15 cellular contexts compared by ENCODE assay signal in genomic region chr5:87393331-87393730, GRCh38. TPM values are rescaled to one million over a fixed set of nuclear protein-coding genes. Genes with fewer than 3 reads are reported as not detected.
DNase-seq lines count a peak whose midpoint lies in the region; TF ChIP-seq lines count a peak whose summit lies in the region.
"Had no signal": no experiment of that assay in that cellular context is flagged by ENCODE, and none has a peak within 500 bp of the region (broad histone marks: within the 10 kb centered on the region; RNA-seq: fewer than 3 reads in every experiment).

No MANE protein-coding gene starts in this region.

- no peak for TF ChIP-seq POLR2A in suprapubic skin (IDR thresholded peaks at IDR 0.05)

- DNase-seq in HT1080 (ENCODE audit: low read depth) (peak; percentile 73), astrocyte of the hippocampus (ENCODE audit: low read depth, low spot score) (peak; percentile 55), hepatic stellate cell (ENCODE audit: low spot score) (peak; percentile 13), suprapubic skin (ENCODE audit: low spot score in 2 of 2) (no peak), NCI-H1105 (lab: John Stamatoyannopoulos, UW) (no peak), NCI-H526 (lab: John Stamatoyannopoulos, UW) (no peak), progenitor cell of endocrine pancreas (ENCODE audit: low spot score, unreplicated experiment) (no peak)
- no peak for DNase-seq in stimulated activated CD4-positive, alpha-beta T cell treated with anti-CD3 and anti-CD28 coated beads, Interleukin-4, amount 100 ng/mL, for 1 hour
- DNase-seq: activated CD8-positive, alpha-beta memory T cell treated with anti-CD3 and anti-CD28 coated beads for 24 hours; GF-D8; heart left ventricle; MM.1S; mucosa of descending colon; stimulated activated naive CD4-positive, alpha-beta T cell had no signal

- H3K9me3 ChIP-seq in suprapubic skin, result no peaks in the 10 kb centered on the region
- H3K9me3 ChIP-seq: heart left ventricle, mucosa of descending colon had no signal

- peaks cover 94% of the 10 kb centered on the region for H3K36me3 ChIP-seq in suprapubic skin

- H3K27me3 Mint-ChIP-seq in progenitor cell of endocrine pancreas, result no peaks in the 10 kb centered on the region

- H3K4me3 Mint-ChIP-seq in progenitor cell of endocrine pancreas (ENCODE audit: low read depth), result no peak overlapping the region
- H3K4me3 Mint-ChIP-seq: T-helper 1 cell treated with Interleukin-12 subunit alpha and Interleukin-12 subunit beta and Interleukin-4 antibody, amounts not matched to agents 30 μg/mL and 1 μg/mL, for 36 hours had no signal

- H3K27ac Mint-ChIP-seq in progenitor cell of endocrine pancreas, result no peak overlapping the region
- H3K27ac Mint-ChIP-seq: T-helper 1 cell treated with Interleukin-12 subunit alpha and Interleukin-12 subunit beta and Interleukin-4 antibody, amounts not matched to agents 30 μg/mL and 1 μg/mL, for 36 hours had no signal

- peaks cover 22% of the 10 kb centered on the region for H3K4me1 Mint-ChIP-seq in progenitor cell of endocrine pancreas (ENCODE audit: low read depth)

- H3K4me3 ChIP-seq in suprapubic skin, result no peak overlapping the region
- H3K4me3 ChIP-seq: heart left ventricle, mucosa of descending colon had no signal

- no peak for TF ChIP-seq EP300 in suprapubic skin (IDR thresholded peaks at IDR 0.05)

- WGBS in suprapubic skin, result 68% methylated on average over 2 of the region's 2 CpGs

- no peaks in the 10 kb centered on the region for H3K4me1 ChIP-seq in suprapubic skin

- H3K9me3 Mint-ChIP-seq in progenitor cell of endocrine pancreas (ENCODE audit: low read depth), result no peaks in the 10 kb centered on the region
- H3K9me3 Mint-ChIP-seq: T-helper 1 cell treated with Interleukin-12 subunit alpha and Interleukin-12 subunit beta and Interleukin-4 antibody, amounts not matched to agents 30 μg/mL and 1 μg/mL, for 36 hours had no signal

- no peaks in the 10 kb centered on the region for H3K27me3 ChIP-seq in suprapubic skin
- H3K27me3 ChIP-seq: heart left ventricle had no signal

- peaks cover 33% of the 10 kb centered on the region for H3K36me3 Mint-ChIP-seq in progenitor cell of endocrine pancreas (ENCODE audit: insufficient read depth)

- TF ChIP-seq CTCF in suprapubic skin (IDR thresholded peaks at IDR 0.05) (no peak), progenitor cell of endocrine pancreas (IDR thresholded peaks at IDR 0.05; ENCODE audit: unreplicated experiment) (no peak)

- peak overlapping the region; percentile 13 for H3K27ac ChIP-seq in suprapubic skin

RNA-seq across cellular contexts. Expression of gene CCNH, which starts 19.4 kb away (rescaled TPM):
- total RNA-seq in HT1080 (2014; rRNA removed; shearing (Covaris generic)), result 87.0 and 96.5 TPM in 2 replicates
- 73.2 and 75.2 TPM in 2 replicates for polyA plus RNA-seq in HT1080 (2015; cell fraction: cytosol; rRNA removed)
- 83.6 and 94.0 TPM in 2 replicates for polyA plus RNA-seq in HT1080 (2015; cell fraction: nucleus; rRNA removed)
- total RNA-seq in suprapubic skin, result 100 to 1,000 TPM in 1 of 4 donors, 10 to 100 TPM in 3; 51.4 to 128 (median 54.5) TPM
- 38.1 and 44.6 TPM in 2 replicates for total RNA-seq in progenitor cell of endocrine pancreas

Comparison
In these comparisons a context has a peak if more than half of its experiments do, and no peak if none do; other contexts are left out.
1. DNase-seq: peak in HT1080 (single experiment), astrocyte of the hippocampus (single experiment) and hepatic stellate cell (single experiment); none in suprapubic skin (0 of 2), NCI-H1105 (single experiment), stimulated activated CD4-positive, alpha-beta T cell treated with anti-CD3 and anti-CD28 coated beads, Interleukin-4, amount 100 ng/mL, for 1 hour (single experiment), NCI-H526 (0 of 2) and progenitor cell of endocrine pancreas (single experiment).